20 cellular contexts compared by ENCODE assay signal in genomic region chr1:234235373-234235772, GRCh38.
"Had no signal": no experiment of that assay in that cellular context is flagged by ENCODE, and none has a peak within 500 bp of the region (broad histone marks: within the 10 kb centered on the region; RNA-seq: fewer than 3 reads in every experiment).

No MANE protein-coding gene starts in this region.

- H3K4me3 ChIP-seq: breast epithelium, gastrocnemius medialis, heart left ventricle, mucosa of descending colon, ovary, sigmoid colon, thoracic aorta, upper lobe of left lung had no signal

- H3K27me3 Mint-ChIP-seq: activated CD4-positive, alpha-beta memory T cell treated with anti-CD3 and anti-CD28 coated beads, Interleukin-2, amount 10 ng/mL, durations not matched to agents 7 days and 5 days had no signal

- H3K36me3 Mint-ChIP-seq: immature natural killer cell; naive B cell; stimulated activated naive B cell treated with anti-CD40 and anti-IgM and Interleukin-4, amounts not matched to agents 10 μg/mL and 1 μg/mL and 100 μg/mL, for 72 hours had no signal

- H3K9me3 ChIP-seq: breast epithelium, gastrocnemius medialis, heart left ventricle, mucosa of descending colon, ovary, sigmoid colon, thoracic aorta, upper lobe of left lung had no signal

- DNase-seq: activated B cell treated with CpG ODN at 0.5 μM for 24 hours; activated CD4-positive, alpha-beta memory T cell treated with anti-CD3 and anti-CD28 coated beads, Interleukin-2, amount 10 ng/mL, durations not matched to agents 7 days and 5 days; activated CD4-positive, alpha-beta T cell treated with anti-CD3 and anti-CD28 coated beads for 4 hours; activated gamma-delta T cell; cerebellar nuclear complex; cortex of kidney; gastrocnemius medialis; heart left ventricle; immature natural killer cell; kidney glomerular epithelial cell; mesenchymal stem cell; mucosa of descending colon; naive B cell; ovary; sigmoid colon; stimulated activated naive B cell treated with anti-CD40 and anti-IgM and Interleukin-4, amounts not matched to agents 10 μg/mL and 1 μg/mL and 100 μg/mL, for 72 hours; upper lobe of left lung had no signal

- H3K27ac Mint-ChIP-seq: activated B cell treated with CpG ODN at 0.5 μM for 24 hours; activated CD4-positive, alpha-beta memory T cell treated with anti-CD3 and anti-CD28 coated beads, Interleukin-2, amount 10 ng/mL, durations not matched to agents 7 days and 5 days; activated naive CD4-positive, alpha-beta T cell treated with anti-CD3 and anti-CD28 coated beads, Interleukin-2, amount 50 U/mL, for 24 hours; immature natural killer cell; stimulated activated naive B cell treated with anti-CD40 and anti-IgM and Interleukin-4, amounts not matched to agents 10 μg/mL and 1 μg/mL and 100 μg/mL, for 72 hours had no signal

- ATAC-seq: gastrocnemius medialis; heart left ventricle; mucosa of descending colon; stimulated activated naive B cell treated with anti-CD40 and anti-IgM and Interleukin-4, amounts not matched to agents 10 μg/mL and 1 μg/mL and 100 μg/mL, for 72 hours had no signal

- H3K36me3 ChIP-seq: breast epithelium, gastrocnemius medialis, heart left ventricle, ovary, sigmoid colon, thoracic aorta, upper lobe of left lung had no signal

- H3K4me3 Mint-ChIP-seq: activated B cell treated with CpG ODN at 0.5 μM for 24 hours; activated CD4-positive, alpha-beta memory T cell treated with anti-CD3 and anti-CD28 coated beads, Interleukin-2, amount 10 ng/mL, durations not matched to agents 7 days and 5 days; activated naive CD4-positive, alpha-beta T cell treated with anti-CD3 and anti-CD28 coated beads, Interleukin-2, amount 50 U/mL, for 24 hours; immature natural killer cell; naive B cell; stimulated activated naive B cell treated with anti-CD40 and anti-IgM and Interleukin-4, amounts not matched to agents 10 μg/mL and 1 μg/mL and 100 μg/mL, for 72 hours had no signal

- H3K27ac ChIP-seq: breast epithelium, gastrocnemius medialis, heart left ventricle, ovary, sigmoid colon, thoracic aorta, upper lobe of left lung had no signal

- H3K4me1 ChIP-seq: breast epithelium, gastrocnemius medialis, heart left ventricle, sigmoid colon had no signal

- H3K27me3 ChIP-seq: breast epithelium, gastrocnemius medialis, ovary, upper lobe of left lung had no signal
